20 cellular contexts compared by ENCODE assay signal in the genomic region with DNA sequence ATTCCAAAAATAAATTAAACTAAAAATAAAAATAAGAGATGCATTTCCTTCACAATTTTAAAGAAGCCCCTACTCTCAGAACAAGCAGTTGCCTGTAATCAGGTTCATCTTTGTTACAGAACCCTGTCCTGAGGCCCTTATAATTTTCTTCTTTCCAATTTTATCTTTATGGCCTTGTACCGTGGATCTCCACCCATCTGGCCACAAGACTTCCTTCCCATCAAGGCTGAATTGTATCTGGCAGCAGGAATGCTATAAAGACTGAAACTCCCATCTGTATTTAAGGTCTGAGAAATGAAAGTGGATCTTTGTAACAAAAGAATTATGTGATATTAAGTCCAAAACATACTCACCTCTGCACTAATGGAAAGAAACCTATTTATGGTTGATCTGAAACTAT.
DNase-seq lines count a peak whose midpoint lies in the region; ATAC-seq and TF ChIP-seq lines count a peak whose summit lies in the region.
"Had no signal": no experiment of that assay in that cellular context is flagged by ENCODE, and none has a peak within 500 bp of the region (broad histone marks: within the 10 kb centered on the region; RNA-seq: fewer than 3 reads in every experiment).

No MANE protein-coding gene starts in this region.

- H3K27me3 ChIP-seq in H9 (ENCODE audit: insufficient read depth, low read length) (no peaks in the 10 kb centered on the region), SK-N-SH (ENCODE audit: insufficient read depth) (no peaks in the 10 kb centered on the region), transverse colon (no peaks in the 10 kb centered on the region)
- H3K27me3 ChIP-seq: neutrophil had no signal

- H4K8ac ChIP-seq in H9 (replicated peaks; ENCODE audit: insufficient read length, low read depth, low read length) = no peak overlapping the region

- TF ChIP-seq CTCF in H9 (conservative IDR thresholded peaks at IDR 0.05) (no peak), SK-N-SH (IDR thresholded peaks at IDR 0.05) (no peak), transverse colon (IDR thresholded peaks at IDR 0.05) (no peak), GM20000 (IDR thresholded peaks at IDR 0.05; ENCODE audit: extremely low read depth, missing control alignments) (no peak)

- no peak overlapping the region for H2AK5ac ChIP-seq in H9 (ENCODE audit: insufficient read length, low read length)

- no peak overlapping the region for H4K5ac ChIP-seq in H9 (ENCODE audit: insufficient read length, low read depth, low read length)

- no peak overlapping the region for H4K91ac ChIP-seq in H9 (ENCODE audit: insufficient read length, low read depth, low read length)

- no peaks in the 10 kb centered on the region for H3K23me2 ChIP-seq in H9 (ENCODE audit: insufficient read length, low read depth, low read length, poor library complexity, severe bottlenecking)

- ATAC-seq in HG02642 (IDR thresholded peaks at IDR 0.05; ENCODE audit: poor library complexity, unreplicated experiment) (no peak), GM18907 (IDR thresholded peaks at IDR 0.05; ENCODE audit: unreplicated experiment) (no peak)
- ATAC-seq: activated T-cell treated with anti-CD3 and anti-CD28 coated beads, Interleukin-2, amount 50 U/mL, for 4 hours had no signal

- no peak overlapping the region for H3T11ph ChIP-seq in H9 (ENCODE audit: low read length)

- TF ChIP-seq RAD21 in SK-N-SH (IDR thresholded peaks at IDR 0.05; ENCODE audit: low read length) = no peak

- no peak overlapping the region for H3K56ac ChIP-seq in H9 (ENCODE audit: insufficient read length, low read depth, low read length)

- H3K79me1 ChIP-seq in H9 (ENCODE audit: insufficient read depth, low read depth, low read length, poor library complexity, severe bottlenecking) = no peaks in the 10 kb centered on the region

- peaks cover 0 to 4% (median 3%) of the 10 kb centered on the region in 3 experiments; a peak in 5 of 7 replicates for H3K36me3 Mint-ChIP-seq in H9 (ENCODE audit: insufficient read depth in 1 of 3, low read depth in 3 of 3)

- H2AFZ ChIP-seq in H9 (ENCODE audit: low read length) = no peak overlapping the region
- H2AFZ ChIP-seq in SK-N-SH (ENCODE audit: low read depth) = no peak overlapping the region

- H3K36me3 ChIP-seq in SK-N-SH (replicated peaks in 1 of 2; ENCODE audit: control insufficient read depth in 1 of 2, insufficient read depth in 2 of 2, low read length in 1 of 2) = no peaks in the 10 kb centered on the region
- H3K36me3 ChIP-seq in transverse colon = no peaks in the 10 kb centered on the region
- H3K36me3 ChIP-seq: neutrophil, thoracic aorta had no signal

- H2BK5ac ChIP-seq in H9 (ENCODE audit: insufficient read length, low read length) = no peak overlapping the region

- no peaks in the 10 kb centered on the region for H3K79me2 ChIP-seq in H9 (ENCODE audit: insufficient read depth, low read length)
- H3K79me2 ChIP-seq in SK-N-SH (ENCODE audit: insufficient read depth) = no peaks in the 10 kb centered on the region

- CTCF ChIA-PET in SK-N-SH (lab: Yijun Ruan, JAX) = no interaction called here

- peaks cover 5 to 8% of the 10 kb centered on the region in 2 experiments for H3K4me1 Mint-ChIP-seq in H9

- TF ChIP-seq POLR2A in transverse colon (IDR thresholded peaks at IDR 0.05) = no peak

- POLR2A ChIA-PET in SK-N-SH (lab: Yijun Ruan, JAX) = no interaction called here

- no peak overlapping the region for H3K14ac ChIP-seq in H9 (ENCODE audit: insufficient read depth, low read length)

- H3K4me1 ChIP-seq in H9 (ENCODE audit: insufficient read depth, low read length) = no peaks in the 10 kb centered on the region
- peaks cover 2 to 3% of the 10 kb centered on the region in 2 experiments; a peak in 2 of 4 replicates for H3K4me1 ChIP-seq in SK-N-SH (ENCODE audit: control insufficient read depth in 1 of 2, insufficient read depth in 2 of 2, low read depth in 1 of 2, low read length in 1 of 2)
- peaks cover 5 to 31% (median 18%) of the 10 kb centered on the region in 4 donors for H3K4me1 ChIP-seq in transverse colon

- H3K27ac ChIP-seq in H9 (ENCODE audit: insufficient read length, low read depth, low read length) = no peak overlapping the region
- peak overlapping the region in 1 of 2 experiments; percentile 17; a peak in 1 of 4 replicates for H3K27ac ChIP-seq in SK-N-SH (ENCODE audit: low read depth in 2 of 2, low read length in 1 of 2)
- H3K27ac ChIP-seq in transverse colon = peak overlapping the region; percentile 5 to 39 (median 26)
- H3K27ac ChIP-seq: HL-60, neutrophil, thoracic aorta had no signal

- H3K18ac ChIP-seq in H9 (ENCODE audit: insufficient read length, low read depth, low read length) = no peak overlapping the region

- H2BK20ac ChIP-seq in H9 (ENCODE audit: low read depth, low read length, poor library complexity, severe bottlenecking) = no peak overlapping the region

- peak overlapping the region in 2 of 3 experiments; percentile 32 to 77; a peak in 4 of 7 replicates for H3K27ac Mint-ChIP-seq in H9
- H3K27ac Mint-ChIP-seq: activated naive CD8-positive, alpha-beta T cell treated with anti-CD3 and anti-CD28 coated beads for 36 hours had no signal

- no peaks in the 10 kb centered on the region for H3K9me3 ChIP-seq in H9 (ENCODE audit: control insufficient read depth, low read depth, low read length)
- H3K9me3 ChIP-seq in SK-N-SH = no peaks in the 10 kb centered on the region
- no peaks in the 10 kb centered on the region for H3K9me3 ChIP-seq in transverse colon
- H3K9me3 ChIP-seq: neutrophil, thoracic aorta had no signal

- no peak overlapping the region for H3K4ac ChIP-seq in H9 (ENCODE audit: low read depth, low read length)

- no peak overlapping the region for H3K4me3 Mint-ChIP-seq in H9
- H3K4me3 Mint-ChIP-seq: activated naive CD8-positive, alpha-beta T cell treated with anti-CD3 and anti-CD28 coated beads for 36 hours; activated T-cell treated with anti-CD3 and anti-CD28 coated beads, Interleukin-2, amount 50 U/mL, for 4 hours had no signal

- no peaks in the 10 kb centered on the region for H3K27me3 Mint-ChIP-seq in H9 (ENCODE audit: low read depth)
- H3K27me3 Mint-ChIP-seq: activated naive CD8-positive, alpha-beta T cell treated with anti-CD3 and anti-CD28 coated beads for 36 hours had no signal

- no peak for DNase-seq in H9
- DNase-seq in SK-N-SH = no peak
- peak; percentile 45 for DNase-seq in dermis blood vessel endothelial cell
- no peak for DNase-seq in transverse colon
- no peak for DNase-seq in GM20000 (ENCODE audit: low spot score)
- DNase-seq: activated CD4-positive, alpha-beta T cell treated with anti-CD3 and anti-CD28 coated beads, Interleukin-2, amount 50 U/mL, for 4 hours; activated naive CD8-positive, alpha-beta T cell treated with anti-CD3 and anti-CD28 coated beads for 36 hours; activated T-cell treated with anti-CD3 and anti-CD28 coated beads, Interleukin-2, amount 50 U/mL, for 4 hours; C1 segment of cervical spinal cord; effector CD4-positive, alpha-beta T cell; hippocampal formation; midbrain; NCI-H1436 treated with DMSO at 0.1 percent for 48 hours; NCI-H345; SHP77 had no signal

- no peak overlapping the region for H2BK15ac ChIP-seq in H9 (ENCODE audit: low read depth, low read length)

- no peak overlapping the region for H3K9ac ChIP-seq in H9 (ENCODE audit: extremely low read depth, insufficient read length, low read length)
- H3K9ac ChIP-seq in SK-N-SH = no peak overlapping the region

- H2BK120ac ChIP-seq in H9 (ENCODE audit: low read depth, low read length, poor library complexity, severe bottlenecking) = no peak overlapping the region

- no CpG with 5 or more reads among the region's 1 CpG for WGBS in H9 (ENCODE audit: extremely low coverage, insufficient read length, low lambda C conversion rate)
- 68% methylated on average over 1 of the region's 1 CpG for WGBS in SK-N-SH (ENCODE audit: low lambda C conversion rate)
- WGBS in transverse colon (ENCODE audit: low coverage in 1 of 2), 2 donors = 9 to 14% methylated on average over 1 of the region's 1 CpG

- TF ChIP-seq EP300 in SK-N-SH (IDR thresholded peaks at IDR 0.05; ENCODE audit: borderline replicate concordance in 1 of 2, low read depth in 1 of 2, low read length in 1 of 2) (no peak), transverse colon (IDR thresholded peaks at IDR 0.05; ENCODE audit: low read depth) (no peak)

- H3K4me3 ChIP-seq in SK-N-SH (ENCODE audit: low read depth in 2 of 2, low read length in 1 of 2) (no peak overlapping the region), transverse colon (no peak overlapping the region)
- H3K4me3 ChIP-seq: thoracic aorta had no signal

- H3K4me2 ChIP-seq in H9 (ENCODE audit: insufficient read depth, insufficient read length, low read length) (no peak overlapping the region), SK-N-SH (no peak overlapping the region)

- H3K9me2 ChIP-seq in SK-N-SH = no peaks in the 10 kb centered on the region

- no peak overlapping the region for H2BK12ac ChIP-seq in H9 (ENCODE audit: insufficient read length, low read depth, low read length)

- no peak overlapping the region for H3K23ac ChIP-seq in H9 (ENCODE audit: insufficient read length, low read depth, low read length)

- no peaks in the 10 kb centered on the region for H3K9me3 Mint-ChIP-seq in H9
- H3K9me3 Mint-ChIP-seq: activated naive CD8-positive, alpha-beta T cell treated with anti-CD3 and anti-CD28 coated beads for 36 hours; activated T-cell treated with anti-CD3 and anti-CD28 coated beads, Interleukin-2, amount 50 U/mL, for 4 hours had no signal

- no peaks in the 10 kb centered on the region for H4K20me1 ChIP-seq in H9 (ENCODE audit: control insufficient read depth, insufficient read depth, insufficient read length)
- H4K20me1 ChIP-seq in SK-N-SH (ENCODE audit: insufficient read depth) = no peaks in the 10 kb centered on the region

- in situ Hi-C loops in transverse colon (cut with MboI; ENCODE audit: low pct_ligation_motif_present in 1 of 4, low pct_unique_long_range_greater_than_20kb in 1 of 4, low sequenced_read_pairs in 3 of 4) = no loop called here

- intact Hi-C loops in transverse colon (cut with DNase I; ENCODE audit: low total_unique reads) = no loop called here

- H3F3A ChIP-seq in SK-N-SH (replicated peaks; ENCODE audit: insufficient read depth) = peaks cover 8% of the 10 kb centered on the region

TF ChIP-seq in SK-N-SH, 30 proteins besides CTCF, POLR2A, EP300 and RAD21 (continues in another document):
- TF ChIP-seq EZH2phosphoT487 (IDR thresholded peaks at IDR 0.05; ENCODE audit: borderline replicate concordance, low read depth) = no peak
- TF ChIP-seq, protein P1, sequence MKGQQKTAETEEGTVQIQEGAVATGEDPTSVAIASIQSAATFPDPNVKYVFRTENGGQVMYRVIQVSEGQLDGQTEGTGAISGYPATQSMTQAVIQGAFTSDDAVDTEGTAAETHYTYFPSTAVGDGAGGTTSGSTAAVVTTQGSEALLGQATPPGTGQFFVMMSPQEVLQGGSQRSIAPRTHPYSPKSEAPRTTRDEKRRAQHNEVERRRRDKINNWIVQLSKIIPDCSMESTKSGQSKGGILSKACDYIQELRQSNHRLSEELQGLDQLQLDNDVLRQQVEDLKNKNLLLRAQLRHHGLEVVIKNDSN (IDR thresholded peaks at IDR 0.05; ENCODE audit: borderline replicate concordance, low read depth) = no peak
- TF ChIP-seq, protein P2, sequence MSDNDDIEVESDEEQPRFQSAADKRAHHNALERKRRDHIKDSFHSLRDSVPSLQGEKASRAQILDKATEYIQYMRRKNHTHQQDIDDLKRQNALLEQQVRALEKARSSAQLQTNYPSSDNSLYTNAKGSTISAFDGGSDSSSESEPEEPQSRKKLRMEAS (IDR thresholded peaks at IDR 0.05; ENCODE audit: low read depth) = no peak
- TF ChIP-seq TCF12 (IDR thresholded peaks at IDR 0.05) = no peak
